In the genomic region with DNA sequence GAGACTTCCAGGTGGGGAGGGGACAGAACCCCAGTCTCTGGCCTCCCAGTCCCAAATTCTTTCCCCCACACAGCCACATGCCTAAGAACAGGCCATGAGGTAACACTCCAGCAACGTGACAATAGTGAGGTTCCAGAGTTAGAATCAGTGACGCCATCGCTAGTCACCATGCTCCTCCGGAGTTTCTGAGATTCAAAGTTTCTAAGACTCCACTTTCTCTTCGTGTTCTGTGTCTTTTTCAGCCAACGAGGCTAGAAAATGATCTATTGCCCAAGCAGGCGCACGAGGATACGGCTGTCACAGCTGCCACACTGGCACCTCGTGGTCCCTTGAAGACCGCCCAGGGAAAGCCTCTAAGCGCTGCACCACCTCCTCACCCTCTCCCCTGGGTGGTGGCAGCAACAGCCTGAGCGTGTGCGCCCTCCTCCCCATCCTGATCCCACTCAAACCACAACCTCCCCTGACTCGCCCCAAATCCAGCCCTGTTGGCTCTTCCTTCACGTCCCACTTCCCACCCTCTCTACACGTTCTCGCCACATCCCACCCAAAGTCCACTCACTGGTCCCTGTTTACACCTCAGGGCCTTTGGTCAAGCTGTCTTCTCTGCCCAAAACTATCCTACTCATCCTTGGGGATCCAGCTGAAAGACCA, we compare ENCODE assay signal across 6 cellular contexts. TPM values are rescaled to one million over a fixed set of nuclear protein-coding genes. Genes with fewer than 3 reads are reported as not detected.
DNase-seq lines count a peak whose midpoint lies in the region; ATAC-seq lines count a peak whose summit lies in the region.

No MANE protein-coding gene starts in this region.

- DNase-seq in DMS79 (lab: John Stamatoyannopoulos, UW) (peak; percentile 15), DMS79 treated with DMSO at 0.1 percent for 48 hours (lab: John Stamatoyannopoulos, UW) (no peak), T-helper 22 cell (ENCODE audit: low read depth) (peak; percentile 20)
- peak; percentile 25 to 46 (median 36) for DNase-seq in stimulated activated CD4-positive, alpha-beta T cell treated with anti-CD3 and anti-CD28 coated beads, Interleukin-12 subunit alpha, Interleukin-12 subunit beta, amount 100 ng/mL, for 48 hours (ENCODE audit: low read depth in 2 of 3, low spot score in 1 of 3)

- peak; percentile 21 for ATAC-seq in esophagus mucosa
- no peak for ATAC-seq in GM19463 (IDR thresholded peaks at IDR 0.05; ENCODE audit: unreplicated experiment)

RNA-seq across cellular contexts. Expression of a gene that starts 1.0 kb away (rescaled TPM):
- 18.7 TPM for total RNA-seq in esophagus mucosa

RNA-seq across cellular contexts. Expression of a gene that starts 2.8 kb away (rescaled TPM):
- 0.24 TPM for total RNA-seq in esophagus mucosa

RNA-seq across cellular contexts. Expression of a gene that starts 28.1 kb away (rescaled TPM):
- 0.08 TPM for total RNA-seq in esophagus mucosa

RNA-seq across cellular contexts. Expression of a gene that starts 28.3 kb away (rescaled TPM):
- 812 TPM for total RNA-seq in esophagus mucosa

RNA-seq across cellular contexts. Expression of a gene that starts 39.1 kb away (rescaled TPM):
- 300 TPM for total RNA-seq in esophagus mucosa
